ENCODE assay signal across 18 cellular contexts in genomic region chr20:49987868-49988690, GRCh38. TPM values are rescaled to one million over a fixed set of nuclear protein-coding genes. Genes with fewer than 3 reads are reported as not detected.
DNase-seq lines count a peak whose midpoint lies in the region; ATAC-seq and TF ChIP-seq lines count a peak whose summit lies in the region.
"Had no signal": no experiment of that assay in that cellular context is flagged by ENCODE, and none has a peak within 500 bp of the region (broad histone marks: within the 10 kb centered on the region; RNA-seq: fewer than 3 reads in every experiment).

No MANE protein-coding gene starts in this region.

- TF ChIP-seq CTCF in heart right ventricle (IDR thresholded peaks at IDR 0.05): no peak
- no peak for TF ChIP-seq CTCF in mesothelial cell of epicardium (IDR thresholded peaks at IDR 0.05; ENCODE audit: unreplicated experiment)
- TF ChIP-seq CTCF in upper lobe of right lung (IDR thresholded peaks at IDR 0.05): no peak
- TF ChIP-seq CTCF in natural killer cell (IDR thresholded peaks at IDR 0.05): no peak

- H3K27ac Mint-ChIP-seq in mesothelial cell of epicardium: peak overlapping the region; percentile 91
- H3K27ac Mint-ChIP-seq in natural killer cell: no peak overlapping the region
- H3K27ac Mint-ChIP-seq: activated CD4-positive, alpha-beta memory T cell treated with anti-CD3 and anti-CD28 coated beads, Interleukin-2, amount 10 ng/mL, durations not matched to agents 7 days and 5 days; naive thymus-derived CD4-positive, alpha-beta T cell had no signal

- H3K36me3 Mint-ChIP-seq in mesothelial cell of epicardium: no peaks in the 10 kb centered on the region
- no peaks in the 10 kb centered on the region for H3K36me3 Mint-ChIP-seq in natural killer cell
- H3K36me3 Mint-ChIP-seq: naive thymus-derived CD4-positive, alpha-beta T cell had no signal

- H3K27me3 Mint-ChIP-seq in mesothelial cell of epicardium (ENCODE audit: low read depth) (peaks cover 8% of the 10 kb centered on the region), natural killer cell (ENCODE audit: low read depth in 2 of 2) (peaks cover 0 to 3% of the 10 kb centered on the region in 2 donors)

- peaks cover 0 to 46% (median 0%) of the 10 kb centered on the region in 9 donors for H3K36me3 ChIP-seq in heart right ventricle
- peaks cover 4% of the 10 kb centered on the region for H3K36me3 ChIP-seq in upper lobe of right lung

- H3K4me1 Mint-ChIP-seq in mesothelial cell of epicardium (peaks cover 59% of the 10 kb centered on the region), natural killer cell (peaks cover 5 to 11% of the 10 kb centered on the region in 2 donors)

- 76 to 79% methylated on average over 18 of the region's 18 CpGs for WGBS in heart right ventricle, 2 donors

- intact Hi-C loops in heart right ventricle (cut with DNase I): no loop called here
- intact Hi-C loops in Right ventricle myocardium superior (cut with DNase I): no loop called here
- intact Hi-C loops in upper lobe of right lung (cut with DNase I): no loop called here
- intact Hi-C loops in natural killer cell (cut with micrococcal nuclease): no loop called here

- ATAC-seq in heart right ventricle: no peak
- no peak for ATAC-seq in Right ventricle myocardium superior (ENCODE audit: poor library complexity)
- ATAC-seq in upper lobe of right lung: no peak
- ATAC-seq in GM19463 (IDR thresholded peaks at IDR 0.05; ENCODE audit: unreplicated experiment): no peak
- ATAC-seq in natural killer cell: no peak
- ATAC-seq: naive thymus-derived CD4-positive, alpha-beta T cell; stimulated activated naive CD8-positive, alpha-beta T cell treated with anti-CD3 and anti-CD28 coated beads, Interleukin-15, amount 100 ng/mL, for 72 hours had no signal

- H3K4me1 ChIP-seq in heart right ventricle: peaks cover 20 to 79% (median 66%) of the 10 kb centered on the region in 9 donors
- peaks cover 45% of the 10 kb centered on the region for H3K4me1 ChIP-seq in upper lobe of right lung

- H3K4me3 ChIP-seq in heart right ventricle (peak overlapping the region in 1 of 10 donors; percentile 69), upper lobe of right lung (no peak overlapping the region)

- H3K9me3 ChIP-seq in heart right ventricle: no peaks in the 10 kb centered on the region
- H3K9me3 ChIP-seq in upper lobe of right lung: no peaks in the 10 kb centered on the region

- H3K27ac ChIP-seq in heart right ventricle (peak overlapping the region in 9 of 10 donors; percentile 8 to 90 (median 77)), upper lobe of right lung (peak overlapping the region; percentile 83)

- H3K9me3 Mint-ChIP-seq in mesothelial cell of epicardium (no peaks in the 10 kb centered on the region), natural killer cell (no peaks in the 10 kb centered on the region)
- H3K9me3 Mint-ChIP-seq: activated CD4-positive, alpha-beta memory T cell treated with anti-CD3 and anti-CD28 coated beads, Interleukin-2, amount 10 ng/mL, durations not matched to agents 7 days and 5 days; naive thymus-derived CD4-positive, alpha-beta T cell; stimulated activated naive CD8-positive, alpha-beta T cell treated with anti-CD3 and anti-CD28 coated beads, Interleukin-15, amount 100 ng/mL, for 72 hours had no signal

- no peak for DNase-seq in heart right ventricle
- no peak for DNase-seq in Right ventricle myocardium superior
- DNase-seq in astrocyte of the hippocampus (ENCODE audit: low read depth, low spot score): peak; percentile 58
- no peak for DNase-seq in mesothelial cell of epicardium (ENCODE audit: low spot score in 2 of 2, unreplicated experiment in 2 of 2)
- DNase-seq in upper lobe of right lung: no peak
- DNase-seq in GF-D8 (lab: John Stamatoyannopoulos, UW): no peak
- DNase-seq in natural killer cell: no peak
- DNase-seq: activated CD4-positive, alpha-beta memory T cell treated with anti-CD3 and anti-CD28 coated beads, Interleukin-2, amount 10 ng/mL, durations not matched to agents 7 days and 5 days; Calu3; effector CD8-positive, alpha-beta T cell; foreskin melanocyte; HCEC 1CT; kidney; naive thymus-derived CD4-positive, alpha-beta T cell; NCI-H774; SHP77; stimulated activated naive CD8-positive, alpha-beta T cell treated with anti-CD3 and anti-CD28 coated beads, Interleukin-15, amount 100 ng/mL, for 72 hours had no signal

- peak overlapping the region; percentile 43 for H3K4me3 Mint-ChIP-seq in mesothelial cell of epicardium
- no peak overlapping the region for H3K4me3 Mint-ChIP-seq in natural killer cell
- H3K4me3 Mint-ChIP-seq: activated CD4-positive, alpha-beta memory T cell treated with anti-CD3 and anti-CD28 coated beads, Interleukin-2, amount 10 ng/mL, durations not matched to agents 7 days and 5 days; naive thymus-derived CD4-positive, alpha-beta T cell; stimulated activated naive CD8-positive, alpha-beta T cell treated with anti-CD3 and anti-CD28 coated beads, Interleukin-15, amount 100 ng/mL, for 72 hours had no signal

- H3K27me3 ChIP-seq in heart right ventricle (no peaks in the 10 kb centered on the region), upper lobe of right lung (no peaks in the 10 kb centered on the region)

RNA-seq across cellular contexts. Expression of gene SNAI1, which starts 5.3 kb away (rescaled TPM):
- total RNA-seq in heart right ventricle (1 to 10 TPM in 8 of 10 donors, under 1 TPM in 2; 0.59 to 7.6 (median 2.8) TPM), Right ventricle myocardium superior (0.81 TPM), mesothelial cell of epicardium (8.5 to 9.7 TPM (median 8.9 TPM) in 3 replicates), upper lobe of right lung (10.6 TPM), natural killer cell (1 to 10 TPM; 1.5 to 2.4 (median 2.1) TPM)
- 1 to 10 TPM; 1.8 to 3.2 TPM for polyA plus RNA-seq in heart right ventricle

RNA-seq across cellular contexts. Expression of gene RNF114, which starts 51.9 kb away (rescaled TPM):
- total RNA-seq in heart right ventricle (10 to 100 TPM; 41.5 to 60.3 (median 52.1) TPM), Right ventricle myocardium superior (52.1 TPM), mesothelial cell of epicardium (54.2 to 57.1 TPM (median 54.5 TPM) in 3 replicates), upper lobe of right lung (74.7 TPM), natural killer cell (100 to 1,000 TPM in 2 of 3 donors, 10 to 100 TPM in 1; 92.3 to 108 (median 100) TPM)
- polyA plus RNA-seq in heart right ventricle: 10 to 100 TPM; 45.0 to 49.5 TPM
